ENCODE assay signal across 1 cellular context in the genomic region with DNA sequence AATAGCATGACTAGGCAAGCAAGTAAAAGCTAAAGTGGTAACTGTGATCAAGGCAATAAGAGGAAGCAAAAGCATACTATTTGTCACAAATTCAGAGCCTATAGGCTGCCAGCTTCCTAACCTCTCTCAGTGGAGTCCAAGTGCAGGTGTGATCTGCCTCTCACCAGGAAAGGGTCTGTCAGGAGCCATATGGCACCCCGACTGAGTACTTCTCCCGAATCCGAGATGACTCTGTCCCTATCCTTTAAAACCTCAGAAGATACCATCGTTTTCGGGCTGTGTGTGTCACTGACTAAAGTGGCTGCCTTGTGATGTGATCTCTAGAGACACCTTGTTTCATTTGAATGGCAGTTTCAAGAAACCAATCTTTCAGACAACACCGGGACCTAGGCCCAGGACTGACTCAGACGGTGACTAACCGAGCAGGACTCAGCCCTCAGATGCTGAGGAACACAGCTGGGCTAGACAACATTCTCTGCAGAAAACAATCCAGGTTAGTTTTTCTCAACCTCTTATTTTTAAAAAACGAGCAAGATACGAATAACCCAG.
TF ChIP-seq lines count a peak whose summit lies in the region.

No MANE protein-coding gene starts in this region.

TF ChIP-seq in IMR-90, 13 proteins besides CTCF, POLR2A, EP300 and RAD21:
- TF ChIP-seq FOS (IDR thresholded peaks at IDR 0.05; ENCODE audit: low read depth, low read length) (peak; percentile 93), MAFK (IDR thresholded peaks at IDR 0.05; ENCODE audit: low read depth, low read length) (no peak), RCOR1 (IDR thresholded peaks at IDR 0.05; ENCODE audit: insufficient replicate concordance, low read length) (peak; percentile 19)
